In genomic region chr17:50692448-50693040, GRCh38 we compare ENCODE assay signal across 1 cellular context.
TF ChIP-seq lines count a peak whose summit lies in the region.

No MANE protein-coding gene starts in this region.

TF ChIP-seq in K562, 482 proteins besides CTCF, POLR2A, EP300 and RAD21:
- TF ChIP-seq ZNF184 (CRISPR knock-in tag; IDR thresholded peaks at IDR 0.05) (no peak), HDAC3 (IDR thresholded peaks at IDR 0.05; ENCODE audit: borderline replicate concordance, partially characterized antibody) (no peak), FOXJ2 (tag; IDR thresholded peaks at IDR 0.05) (no peak), SP1 (CRISPR knock-in tag; IDR thresholded peaks at IDR 0.05) (no peak), SMARCA5 (IDR thresholded peaks at IDR 0.05) (no peak), JUN (IDR thresholded peaks at IDR 0.05; ENCODE audit: borderline replicate concordance, low read depth, low read length) (no peak), JUN (CRISPR knock-in tag; IDR thresholded peaks at IDR 0.05; ENCODE audit: borderline replicate concordance) (no peak), E4F1 (CRISPR knock-in tag; IDR thresholded peaks at IDR 0.05; ENCODE audit: borderline replicate concordance) (no peak), NCOA2 (IDR thresholded peaks at IDR 0.05; ENCODE audit: partially characterized antibody in 2 of 2) (no peak), ETV6 (IDR thresholded peaks at IDR 0.05; ENCODE audit: borderline replicate concordance in 1 of 2, low read depth in 2 of 2, low read length in 1 of 2) (no peak), ETV6 (CRISPR knock-in tag; IDR thresholded peaks at IDR 0.05; ENCODE audit: borderline replicate concordance) (no peak), ZNF57 (CRISPR knock-in tag; IDR thresholded peaks at IDR 0.05) (no peak), ZFP30 (CRISPR knock-in tag; IDR thresholded peaks at IDR 0.05; ENCODE audit: borderline replicate concordance) (no peak), ZNF449 (CRISPR knock-in tag; IDR thresholded peaks at IDR 0.05) (no peak), ZBTB17 (CRISPR knock-in tag; IDR thresholded peaks at IDR 0.05) (no peak), CREB5 (CRISPR knock-in tag; IDR thresholded peaks at IDR 0.05) (no peak)
